Comparison of ENCODE assay signal across 9 cellular contexts in genomic region chr6:145015739-145016558, GRCh38.
DNase-seq lines count a peak whose midpoint lies in the region; ATAC-seq, FAIRE-seq and TF ChIP-seq lines count a peak whose summit lies in the region.
"Had no signal": no experiment of that assay in that cellular context is flagged by ENCODE, and none has a peak within 500 bp of the region (broad histone marks: within the 10 kb centered on the region; RNA-seq: fewer than 3 reads in every experiment).

No MANE protein-coding gene starts in this region.

- H3K27me3 ChIP-seq in osteoblast (ENCODE audit: insufficient read depth, low read length) (no peaks in the 10 kb centered on the region), ovary (no peaks in the 10 kb centered on the region)

- TF ChIP-seq EP300 in ovary (IDR thresholded peaks at IDR 0.05): no peak

- peak; percentile 98 for ATAC-seq in GM18511 (IDR thresholded peaks at IDR 0.05; ENCODE audit: unreplicated experiment)
- no peak for ATAC-seq in sciatic nerve

- peaks cover 13% of the 10 kb centered on the region for H3K4me1 ChIP-seq in osteoblast (ENCODE audit: insufficient read depth, low read length)
- no peaks in the 10 kb centered on the region for H3K4me1 ChIP-seq in ovary (ENCODE audit: insufficient read depth)

- no peak for TF ChIP-seq CTCF in osteoblast (IDR thresholded peaks at IDR 0.05; ENCODE audit: extremely low read depth, low read depth, low read length)
- TF ChIP-seq CTCF in ovary (IDR thresholded peaks at IDR 0.05): no peak
- TF ChIP-seq CTCF in D721Med (IDR thresholded peaks at IDR 0.05; ENCODE audit: insufficient read depth, missing control alignments): no peak

- peak; percentile 6 for DNase-seq in GOT3 (lab: John Stamatoyannopoulos, UW)
- peak; percentile 60 to 67 for DNase-seq in Kasumi-1 (lab: John Stamatoyannopoulos, UW)
- DNase-seq in astrocyte of the hippocampus (ENCODE audit: low read depth, low spot score): peak; percentile 87
- DNase-seq in osteoblast (ENCODE audit: insufficient read length, low spot score, missing footprints): peak; percentile 68
- DNase-seq in ovary: no peak
- no peak for DNase-seq in D721Med (ENCODE audit: insufficient read length, low spot score)
- no peak for DNase-seq in sciatic nerve (ENCODE audit: low spot score)

- H2AFZ ChIP-seq in osteoblast (ENCODE audit: low read length): peak overlapping the region; percentile 49

- intact Hi-C loops in ovary (cut with DNase I) (no loop called here), sciatic nerve (cut with DNase I) (no loop called here)

- WGBS in ovary, 3 donors: 75 to 81% (median 79%) methylated on average over 2 of the region's 2 CpGs

- H3K36me3 ChIP-seq in osteoblast (ENCODE audit: insufficient read depth, low read length) (no peaks in the 10 kb centered on the region), ovary (no peaks in the 10 kb centered on the region)

- H4K20me1 ChIP-seq in osteoblast (ENCODE audit: insufficient read depth, low read length): no peaks in the 10 kb centered on the region

- TF ChIP-seq POLR2A in ovary (IDR thresholded peaks at IDR 0.05): no peak

- H3K27ac ChIP-seq in osteoblast (ENCODE audit: low read depth, low read length) (peak overlapping the region; percentile 58), ovary (no peak overlapping the region)

- no peaks in the 10 kb centered on the region for H3K9me3 ChIP-seq in osteoblast (ENCODE audit: low read depth, low read length)
- H3K9me3 ChIP-seq in ovary: no peaks in the 10 kb centered on the region

- FAIRE-seq in D721Med (lab: Jason Lieb, UNC): no peak
- FAIRE-seq: TTC549 had no signal

- H3K4me3 ChIP-seq in osteoblast (ENCODE audit: insufficient read depth, low read length) (no peak overlapping the region), ovary (no peak overlapping the region)

- H3K79me2 ChIP-seq in osteoblast (ENCODE audit: insufficient read depth, low read length): no peaks in the 10 kb centered on the region

- H3K4me2 ChIP-seq in osteoblast (ENCODE audit: insufficient read depth, low read length): peak overlapping the region; percentile 31

Comparison
In these comparisons a context has a peak if more than half of its experiments do, and no peak if none do; other contexts are left out.
1. DNase-seq: peak in GOT3 (single experiment), Kasumi-1 (2 of 2), astrocyte of the hippocampus (single experiment) and osteoblast (single experiment); none in ovary (0 of 5), D721Med (single experiment) and sciatic nerve (single experiment).